Comparison of ENCODE assay signal across 8 cellular contexts in genomic region chr11:3880724-3881123, GRCh38. TPM values are rescaled to one million over a fixed set of nuclear protein-coding genes. Genes with fewer than 3 reads are reported as not detected.
DNase-seq lines count a peak whose midpoint lies in the region; ATAC-seq, FAIRE-seq and TF ChIP-seq lines count a peak whose summit lies in the region.

No MANE protein-coding gene starts in this region.

- no peak overlapping the region for H3K9ac ChIP-seq in MM.1S (ENCODE audit: low read length)

- H4K20me1 ChIP-seq in MM.1S (ENCODE audit: insufficient read depth, low read length): peaks cover 15% of the 10 kb centered on the region; the same call in 1 of the 2 replicates

- H3K27me3 Mint-ChIP-seq in Calu3 (ENCODE audit: unreplicated experiment): no peaks in the 10 kb centered on the region
- no peaks in the 10 kb centered on the region for H3K27me3 Mint-ChIP-seq in activated T-helper 17 cell treated with anti-CD3 and anti-CD28 coated beads, Interleukin-2, amount 50 U/mL, for 72 hours

- peak; percentile 97 for FAIRE-seq in H54 (lab: Jason Lieb, UNC)

- CTCF ChIA-PET in Calu3 (lab: Charles Lee): interaction anchor here (0.7 to 1.2 kb wide), 2 partner anchors 26 to 80 kb away, joined by 4 to 7 read pairs; partner anchors contain the start of gene STIM1

- ATAC-seq in activated T-helper 17 cell treated with anti-CD3 and anti-CD28 coated beads, Interleukin-2, amount 50 U/mL, for 72 hours (replicated peaks): no peak
- ATAC-seq in mucosa of descending colon (peak; percentile 42), HG02884 (IDR thresholded peaks at IDR 0.05; ENCODE audit: unreplicated experiment) (no peak)

- H3K27ac ChIP-seq in MM.1S (ENCODE audit: low read length): no peak overlapping the region

- H3K4me1 ChIP-seq in mucosa of descending colon (ENCODE audit: low read depth) (peaks cover 36% of the 10 kb centered on the region), MM.1S (ENCODE audit: low read length) (peaks cover 24% of the 10 kb centered on the region)

- H3K4me3 ChIP-seq in mucosa of descending colon (no peak overlapping the region), MM.1S (ENCODE audit: low read length) (no peak overlapping the region)

- H3K27ac Mint-ChIP-seq in Calu3 (ENCODE audit: unreplicated experiment): peak overlapping the region; percentile 64
- peak overlapping the region; percentile 74 for H3K27ac Mint-ChIP-seq in activated T-helper 17 cell treated with anti-CD3 and anti-CD28 coated beads, Interleukin-2, amount 50 U/mL, for 72 hours

- BruUV-seq in Calu3 (replicated peaks; lab: Mats Ljungman, UMichigan): no TSS peak

- H3K36me3 ChIP-seq in mucosa of descending colon (ENCODE audit: low read depth): no peaks in the 10 kb centered on the region
- no peaks in the 10 kb centered on the region for H3K36me3 ChIP-seq in MM.1S (replicated peaks; ENCODE audit: insufficient read depth, low read length)

- H3K4me3 Mint-ChIP-seq in Calu3 (ENCODE audit: low read depth, unreplicated experiment): peak overlapping the region; percentile 17
- peak overlapping the region; percentile 40 for H3K4me3 Mint-ChIP-seq in activated T-helper 17 cell treated with anti-CD3 and anti-CD28 coated beads, Interleukin-2, amount 50 U/mL, for 72 hours

- no peak for TF ChIP-seq CTCF in Calu3 (IDR thresholded peaks at IDR 0.05; ENCODE audit: unreplicated experiment)
- TF ChIP-seq CTCF in mucosa of descending colon (IDR thresholded peaks at IDR 0.05): no peak
- TF ChIP-seq CTCF in MM.1S (IDR thresholded peaks at IDR 0.05; ENCODE audit: low read length): no peak

- H3K27me3 ChIP-seq in MM.1S (replicated peaks; ENCODE audit: insufficient read depth, low read length): no peaks in the 10 kb centered on the region

- no peak overlapping the region for H3K4me2 ChIP-seq in MM.1S (ENCODE audit: low read depth, low read length)

- DNase-seq in Calu3 (no peak), H54 (ENCODE audit: insufficient read length, low spot score) (peak; percentile 61), mucosa of descending colon (no peak), MM.1S (no peak), posterior cingulate gyrus (no peak), NCI-H1417 treated with DMSO at 0.1 percent for 48 hours (lab: John Stamatoyannopoulos, UW) (no peak)

- peaks cover 97% of the 10 kb centered on the region for H3K79me2 ChIP-seq in MM.1S (ENCODE audit: low read length)

- intact Hi-C loops in Calu3 (cut with micrococcal nuclease; ENCODE audit: unreplicated experiment): no loop called here
- intact Hi-C loops in mucosa of descending colon (cut with DNase I, micrococcal nuclease): no loop called here
- intact Hi-C loops in posterior cingulate gyrus (cut with DNase I): no loop called here

- no peak for TF ChIP-seq POLR2A in H54 (IDR thresholded peaks at IDR 0.05; ENCODE audit: low read depth, low read length)

- no peaks in the 10 kb centered on the region for H3K9me2 ChIP-seq in MM.1S (replicated peaks; ENCODE audit: insufficient read depth, low read length)

- H2AFZ ChIP-seq in MM.1S (ENCODE audit: low read length): no peak overlapping the region

- H3K9me3 ChIP-seq in mucosa of descending colon (no peaks in the 10 kb centered on the region), MM.1S (replicated peaks; ENCODE audit: insufficient read depth, low read length) (no peaks in the 10 kb centered on the region)

- peaks cover 66% of the 10 kb centered on the region for H3K4me1 Mint-ChIP-seq in Calu3 (ENCODE audit: low read depth, unreplicated experiment)
- H3K4me1 Mint-ChIP-seq in activated T-helper 17 cell treated with anti-CD3 and anti-CD28 coated beads, Interleukin-2, amount 50 U/mL, for 72 hours: peaks cover 67% of the 10 kb centered on the region

- no peaks in the 10 kb centered on the region for H3F3A ChIP-seq in MM.1S (ENCODE audit: insufficient read depth, low read length)

- peaks cover 6% of the 10 kb centered on the region for H3K36me3 Mint-ChIP-seq in Calu3 (ENCODE audit: insufficient read depth, unreplicated experiment)
- no peaks in the 10 kb centered on the region for H3K36me3 Mint-ChIP-seq in activated T-helper 17 cell treated with anti-CD3 and anti-CD28 coated beads, Interleukin-2, amount 50 U/mL, for 72 hours (ENCODE audit: low read depth)

- H3K9me3 Mint-ChIP-seq in Calu3 (ENCODE audit: low read depth, unreplicated experiment): no peaks in the 10 kb centered on the region
- no peaks in the 10 kb centered on the region for H3K9me3 Mint-ChIP-seq in activated T-helper 17 cell treated with anti-CD3 and anti-CD28 coated beads, Interleukin-2, amount 50 U/mL, for 72 hours

RNA-seq across cellular contexts. Expression of gene STIM1, which starts 25.3 kb away (rescaled TPM):
- total RNA-seq in Calu3 (2022) (53.7 and 60.1 TPM in 2 replicates), mucosa of descending colon (10 to 100 TPM; 56.1 to 74.8 (median 72.5) TPM)
- 10 to 100 TPM; 68.8 to 82.7 TPM for total RNA-seq in activated T-helper 17 cell treated with anti-CD3 and anti-CD28 coated beads, Interleukin-2, amount 50 U/mL, for 72 hours

RNA-seq across cellular contexts. Expression of gene RHOG, which starts 40.0 kb away (rescaled TPM):
- total RNA-seq in Calu3 (2022): 28.2 and 31.2 TPM in 2 replicates
- 100 to 1,000 TPM; 151 to 154 TPM for total RNA-seq in activated T-helper 17 cell treated with anti-CD3 and anti-CD28 coated beads, Interleukin-2, amount 50 U/mL, for 72 hours
- total RNA-seq in mucosa of descending colon: 10 to 100 TPM; 62.7 to 77.2 (median 74.1) TPM
